Comparison of ENCODE assay signal across 17 cellular contexts in genomic region chr1:62735491-62736171, GRCh38. TPM values are rescaled to one million over a fixed set of nuclear protein-coding genes. Genes with fewer than 3 reads are reported as not detected.
DNase-seq lines count a peak whose midpoint lies in the region; ATAC-seq and TF ChIP-seq lines count a peak whose summit lies in the region.
"Had no signal": no experiment of that assay in that cellular context is flagged by ENCODE, and none has a peak within 500 bp of the region (broad histone marks: within the 10 kb centered on the region; RNA-seq: fewer than 3 reads in every experiment).

No MANE protein-coding gene starts in this region.

- no peaks in the 10 kb centered on the region for H3K9me3 ChIP-seq in Panc1 (ENCODE audit: control insufficient read depth, insufficient read depth, low read depth, low read length)
- H3K9me3 ChIP-seq in mucosa of descending colon = no peaks in the 10 kb centered on the region
- no peaks in the 10 kb centered on the region for H3K9me3 ChIP-seq in effector memory CD4-positive, alpha-beta T cell (ENCODE audit: control insufficient read depth, low read length)
- H3K9me3 ChIP-seq: gastroesophageal sphincter had no signal

- no peaks in the 10 kb centered on the region for H3K27me3 Mint-ChIP-seq in neural crest cell (ENCODE audit: low read depth)

- no peak overlapping the region for H3K27ac ChIP-seq in Panc1 (ENCODE audit: low read length)
- H3K27ac ChIP-seq in effector memory CD4-positive, alpha-beta T cell (ENCODE audit: insufficient read depth, low read length, poor library complexity, severe bottlenecking) = no peak overlapping the region
- H3K27ac ChIP-seq: gastroesophageal sphincter, HL-60 had no signal

- CTCF ChIA-PET in Panc1 (lab: Charles Lee) = interaction anchor here (0.6 to 1.2 kb wide), 2 partner anchors 10 to 75 kb away, joined by 6 to 8 read pairs; no protein-coding TSS in a partner anchor

- H3K4me1 ChIP-seq in Panc1 (ENCODE audit: control insufficient read depth, insufficient read depth, low read length) (no peaks in the 10 kb centered on the region), mucosa of descending colon (ENCODE audit: low read depth) (no peaks in the 10 kb centered on the region)
- H3K4me1 ChIP-seq in effector memory CD4-positive, alpha-beta T cell (ENCODE audit: control insufficient read depth, insufficient read depth, low read length, poor library complexity, severe bottlenecking) = no peaks in the 10 kb centered on the region

- BruUV-seq in Panc1 (replicated peaks; lab: Mats Ljungman, UMichigan) = TSS peak; percentile 78

- H3K36me3 Mint-ChIP-seq in neural crest cell (ENCODE audit: low read depth) = peaks cover 12% of the 10 kb centered on the region
- H3K36me3 Mint-ChIP-seq: CD4-positive, alpha-beta memory T cell; stimulated activated memory B cell treated with anti-CD40 and anti-IgM and Interleukin-4, amounts not matched to agents 10 μg/mL and 1 μg/mL and 100 μg/mL, for 72 hours had no signal

- H3K27me3 ChIP-seq in Panc1 (ENCODE audit: control insufficient read depth, insufficient read depth, low read length) = no peaks in the 10 kb centered on the region
- no peaks in the 10 kb centered on the region for H3K27me3 ChIP-seq in effector memory CD4-positive, alpha-beta T cell (replicated peaks; ENCODE audit: control insufficient read depth, insufficient read depth, low read length, poor library complexity, severe bottlenecking)
- H3K27me3 ChIP-seq: gastroesophageal sphincter had no signal

- intact Hi-C loops in Panc1 (cut with micrococcal nuclease; ENCODE audit: unreplicated experiment) (no loop called here), mucosa of descending colon (cut with DNase I, micrococcal nuclease) (no loop called here)

- POLR2A ChIA-PET in Panc1 (lab: Charles Lee) = no interaction called here

- H3K4me3 Mint-ChIP-seq in neural crest cell = no peak overlapping the region
- H3K4me3 Mint-ChIP-seq: CD4-positive, alpha-beta memory T cell; central memory CD8-positive, alpha-beta T cell; stimulated activated memory B cell treated with anti-CD40 and anti-IgM and Interleukin-4, amounts not matched to agents 10 μg/mL and 1 μg/mL and 100 μg/mL, for 72 hours had no signal

- peaks cover 6% of the 10 kb centered on the region for H3K9me3 Mint-ChIP-seq in neural crest cell
- H3K9me3 Mint-ChIP-seq: central memory CD8-positive, alpha-beta T cell had no signal

- TF ChIP-seq CTCF in Panc1 (IDR thresholded peaks at IDR 0.05) (no peak), neural crest cell (conservative IDR thresholded peaks at IDR 0.05) (no peak), mucosa of descending colon (IDR thresholded peaks at IDR 0.05) (no peak)

- peak overlapping the region; percentile 60 for H3K27ac Mint-ChIP-seq in neural crest cell (ENCODE audit: unreplicated experiment)
- H3K27ac Mint-ChIP-seq: CD4-positive, alpha-beta memory T cell; stimulated activated memory B cell treated with anti-CD40 and anti-IgM and Interleukin-4, amounts not matched to agents 10 μg/mL and 1 μg/mL and 100 μg/mL, for 72 hours had no signal

- peaks cover 16% of the 10 kb centered on the region for H3K4me1 Mint-ChIP-seq in neural crest cell
- H3K4me1 Mint-ChIP-seq: CD4-positive, alpha-beta memory T cell had no signal

- ATAC-seq in Panc1 = no peak
- ATAC-seq in mucosa of descending colon = no peak
- ATAC-seq in HG02798 (IDR thresholded peaks at IDR 0.05; ENCODE audit: poor library complexity, unreplicated experiment) = no peak
- ATAC-seq: activated CD4-positive, CD25-positive, alpha-beta regulatory T cell treated with anti-CD3 and anti-CD28 coated beads, Interleukin-2, amount 50 U/mL, for 24 hours; gastroesophageal sphincter; stimulated activated memory B cell treated with anti-CD40 and anti-IgM and Interleukin-4, amounts not matched to agents 10 μg/mL and 1 μg/mL and 100 μg/mL, for 72 hours had no signal

- H3K4me3 ChIP-seq in Panc1 (ENCODE audit: low read depth in 2 of 2, low read length in 2 of 2) (no peak overlapping the region), mucosa of descending colon (no peak overlapping the region)
- no peak overlapping the region for H3K4me3 ChIP-seq in effector memory CD4-positive, alpha-beta T cell (ENCODE audit: insufficient read depth, low read depth, low read length, poor library complexity, severe bottlenecking)
- H3K4me3 ChIP-seq: gastroesophageal sphincter had no signal

- DNase-seq in EL = peak; percentile 87
- no peak for DNase-seq in Panc1 (ENCODE audit: low read depth, low spot score)
- peak; percentile 94 for DNase-seq in fibroblast of peridontal ligament (ENCODE audit: extremely low read depth)
- no peak for DNase-seq in neural crest cell (ENCODE audit: low read depth, low spot score)
- no peak for DNase-seq in mucosa of descending colon
- DNase-seq in effector memory CD4-positive, alpha-beta T cell = no peak
- DNase-seq in HuH-7 (ENCODE audit: low spot score) = no peak
- DNase-seq: activated T-cell treated with anti-CD3 and anti-CD28 coated beads, Interleukin-2, amount 50 U/mL, for 48 hours; CD4-positive, alpha-beta memory T cell; NCI-H1092 treated with DMSO at 0.1 percent for 48 hours; NCI-H69 had no signal

- no peaks in the 10 kb centered on the region for H3K36me3 ChIP-seq in Panc1 (ENCODE audit: control insufficient read depth, insufficient read depth, low read length)
- no peaks in the 10 kb centered on the region for H3K36me3 ChIP-seq in mucosa of descending colon (ENCODE audit: low read depth)
- H3K36me3 ChIP-seq in effector memory CD4-positive, alpha-beta T cell (ENCODE audit: control insufficient read depth, insufficient read depth, low read length) = no peaks in the 10 kb centered on the region
- H3K36me3 ChIP-seq: gastroesophageal sphincter had no signal

- in situ Hi-C loops in Panc1 (cut with HindIII; ENCODE audit: low pct_unique_long_range_greater_than_20kb, low sequenced_read_pairs) = no loop called here

RNA-seq across cellular contexts. Expression of gene DOCK7, which starts 47.4 kb away (rescaled TPM):
- total RNA-seq in Panc1 (2021; ENCODE audit: unreplicated experiment) (57.2 TPM), neural crest cell (79.8 and 92.0 TPM in 2 replicates), mucosa of descending colon (10 to 100 TPM; 40.4 to 53.7 (median 41.9) TPM)
- 29.7 TPM for polyA plus RNA-seq in Panc1 (2012; ENCODE audit: insufficient read length)

RNA-seq across cellular contexts. Expression of gene ATG4C, which starts 48.3 kb away (rescaled TPM):
- total RNA-seq in Panc1 (2021; ENCODE audit: unreplicated experiment) (6.5 TPM), neural crest cell (13.2 and 14.5 TPM in 2 replicates), mucosa of descending colon (10 to 100 TPM in 1 of 3 donors, 1 to 10 TPM in 2; 3.8 to 11.3 (median 7.4) TPM)
- 7.5 TPM for polyA plus RNA-seq in Panc1 (2012; ENCODE audit: insufficient read length)

Comparison
In these comparisons a context has a peak if more than half of its experiments do, and no peak if none do; other contexts are left out.
1. DNase-seq: peak in EL (single experiment) and fibroblast of peridontal ligament (single experiment); none in Panc1 (single experiment), neural crest cell (single experiment), mucosa of descending colon (0 of 3), effector memory CD4-positive, alpha-beta T cell (0 of 3) and HuH-7 (single experiment).